19 cellular contexts compared by ENCODE assay signal in the genomic region with DNA sequence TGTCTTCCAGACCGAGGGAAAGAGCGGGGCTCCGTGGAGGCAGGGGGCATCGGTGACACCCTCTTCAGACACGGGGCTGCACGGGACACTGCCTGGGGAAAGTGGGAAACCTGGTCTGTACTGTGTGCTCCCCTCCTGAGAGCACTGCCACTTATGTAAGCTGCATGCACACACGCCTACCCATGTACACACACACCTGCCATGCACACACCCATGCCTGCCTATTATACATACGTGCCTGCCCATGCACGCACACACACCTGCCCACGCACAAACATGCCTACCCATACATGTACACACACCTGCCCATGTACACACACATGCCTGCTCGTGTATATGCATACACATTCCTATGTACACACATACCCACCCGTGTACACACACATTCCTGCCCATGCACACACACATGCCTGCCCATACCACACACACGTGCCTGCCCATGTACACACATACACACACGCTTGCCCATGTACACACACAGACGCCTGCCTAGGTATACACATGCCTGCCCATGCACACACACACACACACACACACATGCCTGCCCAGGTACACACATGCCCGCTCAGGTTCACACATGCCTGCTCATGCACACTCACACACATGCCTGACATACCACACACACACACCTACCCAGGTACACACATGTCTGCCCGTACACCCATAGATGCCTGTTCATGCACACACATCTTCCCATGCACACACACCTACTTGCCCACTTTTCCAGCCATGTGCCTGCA. TPM values are rescaled to one million over a fixed set of nuclear protein-coding genes. Genes with fewer than 3 reads are reported as not detected.
"Had no signal": no experiment of that assay in that cellular context is flagged by ENCODE, and none has a peak within 500 bp of the region (broad histone marks: within the 10 kb centered on the region; RNA-seq: fewer than 3 reads in every experiment).

No MANE protein-coding gene starts in this region.

- FAIRE-seq: colon, kidney had no signal

- H3K9me3 ChIP-seq: body of pancreas, ovary had no signal

- ATAC-seq: activated CD8-positive, alpha-beta memory T cell treated with anti-CD3 and anti-CD28 coated beads, Interleukin-2, amount 10 ng/mL, durations not matched to agents 7 days and 5 days; body of pancreas; left lobe of liver had no signal

- H3K27ac ChIP-seq: body of pancreas, ovary, stomach had no signal

- H3K4me3 ChIP-seq: body of pancreas, lung, ovary, stomach had no signal

- H3K4me1 ChIP-seq: body of pancreas had no signal

- H3K27me3 ChIP-seq: body of pancreas, ovary had no signal

- DNase-seq: activated CD4-positive, alpha-beta memory T cell treated with anti-CD3 and anti-CD28 coated beads, Interleukin-2, amount 10 ng/mL, durations not matched to agents 7 days and 5 days; activated CD4-positive, alpha-beta T cell treated with anti-CD3 and anti-CD28 coated beads for 48 hours; activated CD4-positive, CD25-positive, alpha-beta regulatory T cell; activated CD8-positive, alpha-beta memory T cell treated with anti-CD3 and anti-CD28 coated beads, Interleukin-2, amount 10 ng/mL, durations not matched to agents 7 days and 5 days; activated naive CD4-positive, alpha-beta T cell; activated naive CD8-positive, alpha-beta T cell treated with anti-CD3 and anti-CD28 coated beads for 36 hours; amniotic stem cell; body of pancreas; foreskin melanocyte; kidney; ovary; stomach; T-helper 1 cell; T-helper 9 cell had no signal

- H3K36me3 ChIP-seq: ovary, stomach had no signal

RNA-seq across cellular contexts. Expression of gene CALN1, which starts 35.5 kb away (rescaled TPM):
- total RNA-seq: activated CD4-positive, alpha-beta memory T cell treated with anti-CD3 and anti-CD28 coated beads, Interleukin-2, amount 10 ng/mL, durations not matched to agents 7 days and 5 days; activated CD8-positive, alpha-beta memory T cell treated with anti-CD3 and anti-CD28 coated beads, Interleukin-2, amount 10 ng/mL, durations not matched to agents 7 days and 5 days; activated naive CD8-positive, alpha-beta T cell treated with anti-CD3 and anti-CD28 coated beads for 36 hours; epithelial cell of proximal tubule; kidney; renal cortical epithelial cell had no signal
